In the genomic region with DNA sequence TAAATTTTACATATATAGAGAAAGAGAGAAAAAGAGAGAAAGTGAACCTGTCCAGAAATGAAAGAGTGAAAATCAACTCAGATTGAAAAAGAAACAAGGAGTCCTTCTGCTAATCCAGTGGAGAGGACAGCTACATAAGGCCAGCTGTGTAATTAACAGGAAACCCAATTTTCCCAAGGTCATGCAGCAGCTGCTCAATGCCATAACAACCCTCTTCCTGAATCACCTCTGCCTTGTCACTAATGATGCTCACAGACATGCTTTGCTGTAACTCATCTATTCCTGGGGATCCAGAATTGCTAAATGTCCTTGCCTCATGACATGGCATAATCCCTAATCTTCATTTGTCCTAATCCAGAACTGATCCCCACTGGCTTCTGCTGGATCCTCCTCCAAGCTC, we compare ENCODE assay signal across 23 cellular contexts.
A peak's percentile ranks its signal among the peaks of the same experiment; 100 is the strongest.
DNase-seq lines count a peak whose midpoint lies in the region; ATAC-seq, FAIRE-seq and TF ChIP-seq lines count a peak whose summit lies in the region.
"Had no signal": no experiment of that assay in that cellular context is flagged by ENCODE, and none has a peak within 500 bp of the region (broad histone marks: within the 10 kb centered on the region; RNA-seq: fewer than 3 reads in every experiment).

No MANE protein-coding gene starts in this region.

- no peak overlapping the region for H2BK15ac ChIP-seq in H1 (ENCODE audit: low read length)

- peak overlapping the region; percentile 9; the same call in 1 of the 2 replicates for H2AFZ ChIP-seq in H1 (ENCODE audit: low read length)

- H3K4me1 ChIP-seq in H1 (replicated peaks in 1 of 4; ENCODE audit: control insufficient read depth in 3 of 4, insufficient read depth in 4 of 4, low read length in 3 of 4), result no peaks in the 10 kb centered on the region
- H3K4me1 ChIP-seq in suprapubic skin, result no peaks in the 10 kb centered on the region
- H3K4me1 ChIP-seq: A549 had no signal

- no peak for TF ChIP-seq RAD21 in H1 (IDR thresholded peaks at IDR 0.05 in 1 of 2, conservative IDR thresholded peaks at IDR 0.05 in 1 of 2; ENCODE audit: low read depth in 2 of 2, low read length in 2 of 2)

- H4K8ac ChIP-seq in H1 (ENCODE audit: extremely low read depth, insufficient read depth, low read length), result no peak overlapping the region

- H3K4ac ChIP-seq in H1 (replicated peaks; ENCODE audit: insufficient read length, low read depth, low read length), result no peak overlapping the region

- TF ChIP-seq EP300 in H1 (IDR thresholded peaks at IDR 0.05; ENCODE audit: borderline replicate concordance in 1 of 2, low read depth in 2 of 2, low read length in 2 of 2), result no peak
- TF ChIP-seq EP300 in suprapubic skin (IDR thresholded peaks at IDR 0.05), result no peak

- TF ChIP-seq CTCF in H1 (IDR thresholded peaks at IDR 0.05; ENCODE audit: control extremely low read depth in 1 of 3, insufficient read depth in 1 of 3, low read depth in 1 of 3, low read length in 3 of 3) (no peak), suprapubic skin (IDR thresholded peaks at IDR 0.05) (no peak)

- FAIRE-seq in H1 (lab: Jason Lieb, UNC), result no peak
- FAIRE-seq: A549, GM12891, GM18507 had no signal

- no peak overlapping the region for H2BK20ac ChIP-seq in H1 (ENCODE audit: low read length)

- H2BK12ac ChIP-seq in H1 (ENCODE audit: low read depth, low read length), result no peak overlapping the region

- no peak overlapping the region for H2BK5ac ChIP-seq in H1 (ENCODE audit: low read depth, low read length)

- H3K14ac ChIP-seq in H1 (ENCODE audit: insufficient read length), result no peak overlapping the region

- no peak overlapping the region for H3K56ac ChIP-seq in H1 (replicated peaks; ENCODE audit: insufficient read length, low read depth, low read length)

- CTCF ChIA-PET in H1 (lab: Charles Lee; ENCODE audit: partially characterized antibody), result interaction anchor here (0.6 to 1.2 kb wide), 2 partner anchors 11 to 278 kb away, joined by 3 read pairs; no protein-coding TSS in a partner anchor

- no peak overlapping the region for H2AK5ac ChIP-seq in H1 (ENCODE audit: low read depth, low read length)

- TF ChIP-seq POLR2A in H1 (IDR thresholded peaks at IDR 0.05; ENCODE audit: control extremely low read depth in 1 of 2, low read depth in 2 of 2, low read length in 2 of 2) (no peak), suprapubic skin (IDR thresholded peaks at IDR 0.05) (no peak)

- H3K23ac ChIP-seq in H1 (ENCODE audit: insufficient read length), result no peak overlapping the region

- H3K27ac ChIP-seq in H1 (ENCODE audit: low read depth, low read length), result no peak overlapping the region
- no peak overlapping the region for H3K27ac ChIP-seq in suprapubic skin
- H3K27ac ChIP-seq: A549 had no signal

- H4K20me1 ChIP-seq in H1 (replicated peaks in 1 of 2; ENCODE audit: control insufficient read depth in 1 of 2, insufficient read depth in 2 of 2, low read length in 2 of 2), result no peaks in the 10 kb centered on the region

- H3K4me2 ChIP-seq in H1 (ENCODE audit: insufficient read depth in 1 of 2, low read depth in 2 of 2, low read length in 2 of 2), result no peak overlapping the region
- H3K4me2 ChIP-seq: A549 had no signal

- H2BK120ac ChIP-seq in H1 (replicated peaks; ENCODE audit: low read depth, low read length), result no peak overlapping the region

- H3K36me3 ChIP-seq in H1 (ENCODE audit: control insufficient read depth in 2 of 4, insufficient read depth in 4 of 4, low read length in 3 of 4), result no peaks in the 10 kb centered on the region
- no peaks in the 10 kb centered on the region for H3K36me3 ChIP-seq in suprapubic skin

- DNase-seq in NCI-H748 (lab: John Stamatoyannopoulos, UW; ENCODE audit: unreplicated experiment) (peak; percentile 64), NCI-H748 treated with DMSO at 0.1 percent for 48 hours (lab: John Stamatoyannopoulos, UW) (no peak), LHCN-M2 (ENCODE audit: low read depth) (peak; percentile 65), NCI-H69 (lab: John Stamatoyannopoulos, UW) (peak; percentile 4), H1 (ENCODE audit: low read depth in 1 of 2, low spot score in 2 of 2) (no peak), suprapubic skin (ENCODE audit: low spot score in 2 of 2) (no peak)
- DNase-seq in activated CD8-positive, alpha-beta memory T cell treated with anti-CD3 and anti-CD28 coated beads, Interleukin-2, amount 50 U/mL, for 4 hours, result no peak
- DNase-seq: 8988T; ACHN; AML-193; C1 segment of cervical spinal cord; Calu3; CD4-positive, alpha-beta memory T cell; COR-L47; DMS53; DMS79 treated with DMSO at 0.1 percent for 48 hours; GF-D8; H9 had no signal

- no peaks in the 10 kb centered on the region; the same call in 1 of the 2 replicates for H3K23me2 ChIP-seq in H1 (ENCODE audit: low read depth, low read length)

- no peak overlapping the region for H3K4me3 ChIP-seq in H1 (ENCODE audit: extremely low read depth in 1 of 4, insufficient read depth in 2 of 4, low read depth in 3 of 4, low read length in 4 of 4)
- H3K4me3 ChIP-seq in suprapubic skin, result no peak overlapping the region
- H3K4me3 ChIP-seq: A549 had no signal

- H4K91ac ChIP-seq in H1 (replicated peaks; ENCODE audit: insufficient read length, low read length), result peak overlapping the region; percentile 30

- no peaks in the 10 kb centered on the region for H3K27me3 ChIP-seq in H1 (replicated peaks in 1 of 4; ENCODE audit: control insufficient read depth in 3 of 4, extremely low read depth in 1 of 4, insufficient read depth in 3 of 4, low read length in 3 of 4)
- H3K27me3 ChIP-seq in suprapubic skin, result no peaks in the 10 kb centered on the region

- ATAC-seq in GM18909 (IDR thresholded peaks at IDR 0.05; ENCODE audit: poor library complexity, unreplicated experiment), result no peak
- ATAC-seq: A549, HCT116 had no signal

- H3K79me1 ChIP-seq in H1 (ENCODE audit: low read depth, low read length), result no peaks in the 10 kb centered on the region

- H3K9me3 ChIP-seq in H1 (ENCODE audit: insufficient read depth in 2 of 2, low read depth in 1 of 2, low read length in 1 of 2), result no peaks in the 10 kb centered on the region
- no peaks in the 10 kb centered on the region for H3K9me3 ChIP-seq in suprapubic skin
- H3K9me3 ChIP-seq: A549 had no signal

- H4K5ac ChIP-seq in H1 (ENCODE audit: insufficient read length, low read depth, low read length), result no peak overlapping the region

- no peak overlapping the region for H3K9ac ChIP-seq in H1 (replicated peaks in 1 of 4; ENCODE audit: extremely low read depth in 1 of 4, low read depth in 3 of 4, low read length in 3 of 4)

- no peaks in the 10 kb centered on the region for H3K79me2 ChIP-seq in H1 (ENCODE audit: control insufficient read depth in 1 of 2, insufficient read depth in 2 of 2, low read length in 2 of 2)

- H3K18ac ChIP-seq in H1 (ENCODE audit: extremely low read depth, low read length), result no peak overlapping the region

- POLR2A ChIA-PET in H1 (lab: Charles Lee; ENCODE audit: partially characterized antibody), result interaction anchor here (0.7 to 1.3 kb wide), 2 partner anchors 11 to 13 kb away, joined by 3 to 4 read pairs; no protein-coding TSS in a partner anchor

TF ChIP-seq in H1, 55 proteins besides CTCF, POLR2A, EP300 and RAD21:
- TF ChIP-seq JUN (IDR thresholded peaks at IDR 0.05; ENCODE audit: low read depth, low read length), result no peak
- no peak for TF ChIP-seq SP1 (IDR thresholded peaks at IDR 0.05; ENCODE audit: low read depth, low read length)
- TF ChIP-seq BACH1 (IDR thresholded peaks at IDR 0.05; ENCODE audit: low read length), result no peak
- TF ChIP-seq SIX5 (IDR thresholded peaks at IDR 0.05; ENCODE audit: low read depth, low read length), result no peak
- TF ChIP-seq NRF1 (IDR thresholded peaks at IDR 0.05; ENCODE audit: low read depth, low read length), result no peak
- TF ChIP-seq BRCA1 (IDR thresholded peaks at IDR 0.05; ENCODE audit: low read depth, low read length), result no peak
- no peak for TF ChIP-seq ASH2L (IDR thresholded peaks at IDR 0.05; ENCODE audit: low read length)
- TF ChIP-seq, protein P1, sequence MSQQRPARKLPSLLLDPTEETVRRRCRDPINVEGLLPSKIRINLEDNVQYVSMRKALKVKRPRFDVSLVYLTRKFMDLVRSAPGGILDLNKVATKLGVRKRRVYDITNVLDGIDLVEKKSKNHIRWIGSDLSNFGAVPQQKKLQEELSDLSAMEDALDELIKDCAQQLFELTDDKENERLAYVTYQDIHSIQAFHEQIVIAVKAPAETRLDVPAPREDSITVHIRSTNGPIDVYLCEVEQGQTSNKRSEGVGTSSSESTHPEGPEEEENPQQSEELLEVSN (IDR thresholded peaks at IDR 0.05), result no peak
- no peak for TF ChIP-seq YY1 (IDR thresholded peaks at IDR 0.05; ENCODE audit: low read depth, low read length)
- TF ChIP-seq POU5F1 (IDR thresholded peaks at IDR 0.05; ENCODE audit: low read depth, low read length), result no peak
- TF ChIP-seq, protein P2, sequence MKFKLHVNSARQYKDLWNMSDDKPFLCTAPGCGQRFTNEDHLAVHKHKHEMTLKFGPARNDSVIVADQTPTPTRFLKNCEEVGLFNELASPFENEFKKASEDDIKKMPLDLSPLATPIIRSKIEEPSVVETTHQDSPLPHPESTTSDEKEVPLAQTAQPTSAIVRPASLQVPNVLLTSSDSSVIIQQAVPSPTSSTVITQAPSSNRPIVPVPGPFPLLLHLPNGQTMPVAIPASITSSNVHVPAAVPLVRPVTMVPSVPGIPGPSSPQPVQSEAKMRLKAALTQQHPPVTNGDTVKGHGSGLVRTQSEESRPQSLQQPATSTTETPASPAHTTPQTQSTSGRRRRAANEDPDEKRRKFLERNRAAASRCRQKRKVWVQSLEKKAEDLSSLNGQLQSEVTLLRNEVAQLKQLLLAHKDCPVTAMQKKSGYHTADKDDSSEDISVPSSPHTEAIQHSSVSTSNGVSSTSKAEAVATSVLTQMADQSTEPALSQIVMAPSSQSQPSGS (IDR thresholded peaks at IDR 0.05; ENCODE audit: low read length), result no peak
- no peak for TF ChIP-seq CTBP2 (IDR thresholded peaks at IDR 0.05; ENCODE audit: borderline replicate concordance, insufficient read depth, insufficient read length, low read length)
- TF ChIP-seq RBBP5 (IDR thresholded peaks at IDR 0.05; ENCODE audit: borderline replicate concordance, low read depth, low read length), result no peak
- no peak for TF ChIP-seq TCF12 (IDR thresholded peaks at IDR 0.05; ENCODE audit: low read depth, low read length)
- TF ChIP-seq RNF2 (IDR thresholded peaks at IDR 0.05; ENCODE audit: borderline replicate concordance, low read depth, low read length, missing control alignments, poor library complexity, severe bottlenecking), result no peak
- no peak for TF ChIP-seq KDM5A (IDR thresholded peaks at IDR 0.05; ENCODE audit: low read length)
- TF ChIP-seq KDM1A (IDR thresholded peaks at IDR 0.05; ENCODE audit: borderline replicate concordance, low read length), result no peak
- TF ChIP-seq SUZ12 (IDR thresholded peaks at IDR 0.05; ENCODE audit: low read length), result no peak
- TF ChIP-seq PHF8 (conservative IDR thresholded peaks at IDR 0.05; ENCODE audit: low read depth, low read length), result no peak

Comparison
In these comparisons a context has a peak if more than half of its experiments do, and no peak if none do; other contexts are left out.
1. DNase-seq: peak in NCI-H748 (single experiment), LHCN-M2 (single experiment) and NCI-H69 (single experiment); none in NCI-H748 treated with DMSO at 0.1 percent for 48 hours (single experiment), H1 (0 of 2), suprapubic skin (0 of 2) and activated CD8-positive, alpha-beta memory T cell treated with anti-CD3 and anti-CD28 coated beads, Interleukin-2, amount 50 U/mL, for 4 hours (single experiment).